3 cellular contexts compared by ENCODE assay signal in the genomic region with DNA sequence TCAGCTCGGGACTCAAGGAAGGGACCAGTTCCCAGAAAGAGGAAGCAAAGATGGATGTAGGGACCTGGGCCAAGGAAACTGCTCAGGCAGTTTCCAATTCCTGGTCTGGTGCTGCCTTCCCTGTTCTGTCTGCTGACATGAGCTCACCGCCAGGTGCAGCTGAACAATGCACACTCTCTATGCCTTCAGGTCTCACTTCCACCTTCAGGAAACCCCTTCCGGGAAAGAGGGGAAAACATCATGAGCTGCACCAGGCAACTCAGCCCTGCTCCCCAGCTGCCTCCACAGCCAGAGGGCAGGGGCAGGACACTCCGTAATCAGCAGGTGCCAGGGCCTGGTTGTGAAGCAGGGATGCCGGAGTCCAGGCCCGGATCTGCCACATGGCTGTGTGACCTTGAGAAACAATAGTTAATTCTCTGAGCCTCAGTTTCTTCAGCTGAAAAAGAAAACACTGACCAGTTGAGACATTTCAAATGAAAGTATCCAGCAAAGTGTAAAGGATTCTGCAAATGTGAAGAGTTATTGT.
TF ChIP-seq lines count a peak whose summit lies in the region.

No MANE protein-coding gene starts in this region.

TF ChIP-seq in SK-N-SH, 30 proteins besides CTCF, POLR2A, EP300 and RAD21:
- TF ChIP-seq YY1 (IDR thresholded peaks at IDR 0.05; ENCODE audit: low read depth) = no peak
- no peak for TF ChIP-seq TAF1 (IDR thresholded peaks at IDR 0.05; ENCODE audit: borderline replicate concordance, low read depth, low read length)
- TF ChIP-seq RFX5 (IDR thresholded peaks at IDR 0.05; ENCODE audit: low read length) = no peak
TF ChIP-seq in SK-N-SH: peak in this region for 0.

TF ChIP-seq in SK-N-SH treated with all-trans-retinoic acid at 6 μM for 48 hours, 23 proteins besides CTCF, POLR2A, EP300 and RAD21:
- TF ChIP-seq ZNF8 (CRISPR knock-in tag; IDR thresholded peaks at IDR 0.05) (no peak), ISL1 (CRISPR knock-in tag; IDR thresholded peaks at IDR 0.05) (no peak), ZC3H10 (CRISPR knock-in tag; IDR thresholded peaks at IDR 0.05) (no peak), CSDC2 (CRISPR knock-in tag; IDR thresholded peaks at IDR 0.05) (no peak), BACH2 (CRISPR knock-in tag; IDR thresholded peaks at IDR 0.05; ENCODE audit: borderline replicate concordance) (no peak), RARB (CRISPR knock-in tag; IDR thresholded peaks at IDR 0.05) (no peak), ZFP3 (CRISPR knock-in tag; IDR thresholded peaks at IDR 0.05) (no peak), TOX (CRISPR knock-in tag; IDR thresholded peaks at IDR 0.05; ENCODE audit: borderline replicate concordance) (no peak), ARNTL (CRISPR knock-in tag; IDR thresholded peaks at IDR 0.05; ENCODE audit: borderline replicate concordance, low read depth) (no peak), ZNF70 (CRISPR knock-in tag; IDR thresholded peaks at IDR 0.05) (no peak)
- TF ChIP-seq, protein P1, sequence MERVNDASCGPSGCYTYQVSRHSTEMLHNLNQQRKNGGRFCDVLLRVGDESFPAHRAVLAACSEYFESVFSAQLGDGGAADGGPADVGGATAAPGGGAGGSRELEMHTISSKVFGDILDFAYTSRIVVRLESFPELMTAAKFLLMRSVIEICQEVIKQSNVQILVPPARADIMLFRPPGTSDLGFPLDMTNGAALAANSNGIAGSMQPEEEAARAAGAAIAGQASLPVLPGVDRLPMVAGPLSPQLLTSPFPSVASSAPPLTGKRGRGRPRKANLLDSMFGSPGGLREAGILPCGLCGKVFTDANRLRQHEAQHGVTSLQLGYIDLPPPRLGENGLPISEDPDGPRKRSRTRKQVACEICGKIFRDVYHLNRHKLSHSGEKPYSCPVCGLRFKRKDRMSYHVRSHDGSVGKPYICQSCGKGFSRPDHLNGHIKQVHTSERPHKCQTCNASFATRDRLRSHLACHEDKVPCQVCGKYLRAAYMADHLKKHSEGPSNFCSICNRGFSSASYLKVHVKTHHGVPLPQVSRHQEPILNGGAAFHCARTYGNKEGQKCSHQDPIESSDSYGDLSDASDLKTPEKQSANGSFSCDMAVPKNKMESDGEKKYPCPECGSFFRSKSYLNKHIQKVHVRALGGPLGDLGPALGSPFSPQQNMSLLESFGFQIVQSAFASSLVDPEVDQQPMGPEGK (CRISPR knock-in tag; IDR thresholded peaks at IDR 0.05; ENCODE audit: borderline replicate concordance) = no peak
- TF ChIP-seq, protein P2, sequence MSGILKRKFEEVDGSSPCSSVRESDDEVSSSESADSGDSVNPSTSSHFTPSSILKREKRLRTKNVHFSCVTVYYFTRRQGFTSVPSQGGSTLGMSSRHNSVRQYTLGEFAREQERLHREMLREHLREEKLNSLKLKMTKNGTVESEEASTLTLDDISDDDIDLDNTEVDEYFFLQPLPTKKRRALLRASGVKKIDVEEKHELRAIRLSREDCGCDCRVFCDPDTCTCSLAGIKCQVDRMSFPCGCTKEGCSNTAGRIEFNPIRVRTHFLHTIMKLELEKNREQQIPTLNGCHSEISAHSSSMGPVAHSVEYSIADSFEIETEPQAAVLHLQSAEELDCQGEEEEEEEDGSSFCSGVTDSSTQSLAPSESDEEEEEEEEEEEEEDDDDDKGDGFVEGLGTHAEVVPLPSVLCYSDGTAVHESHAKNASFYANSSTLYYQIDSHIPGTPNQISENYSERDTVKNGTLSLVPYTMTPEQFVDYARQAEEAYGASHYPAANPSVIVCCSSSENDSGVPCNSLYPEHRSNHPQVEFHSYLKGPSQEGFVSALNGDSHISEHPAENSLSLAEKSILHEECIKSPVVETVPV (CRISPR knock-in tag; IDR thresholded peaks at IDR 0.05) = no peak
- TF ChIP-seq, protein P3, sequence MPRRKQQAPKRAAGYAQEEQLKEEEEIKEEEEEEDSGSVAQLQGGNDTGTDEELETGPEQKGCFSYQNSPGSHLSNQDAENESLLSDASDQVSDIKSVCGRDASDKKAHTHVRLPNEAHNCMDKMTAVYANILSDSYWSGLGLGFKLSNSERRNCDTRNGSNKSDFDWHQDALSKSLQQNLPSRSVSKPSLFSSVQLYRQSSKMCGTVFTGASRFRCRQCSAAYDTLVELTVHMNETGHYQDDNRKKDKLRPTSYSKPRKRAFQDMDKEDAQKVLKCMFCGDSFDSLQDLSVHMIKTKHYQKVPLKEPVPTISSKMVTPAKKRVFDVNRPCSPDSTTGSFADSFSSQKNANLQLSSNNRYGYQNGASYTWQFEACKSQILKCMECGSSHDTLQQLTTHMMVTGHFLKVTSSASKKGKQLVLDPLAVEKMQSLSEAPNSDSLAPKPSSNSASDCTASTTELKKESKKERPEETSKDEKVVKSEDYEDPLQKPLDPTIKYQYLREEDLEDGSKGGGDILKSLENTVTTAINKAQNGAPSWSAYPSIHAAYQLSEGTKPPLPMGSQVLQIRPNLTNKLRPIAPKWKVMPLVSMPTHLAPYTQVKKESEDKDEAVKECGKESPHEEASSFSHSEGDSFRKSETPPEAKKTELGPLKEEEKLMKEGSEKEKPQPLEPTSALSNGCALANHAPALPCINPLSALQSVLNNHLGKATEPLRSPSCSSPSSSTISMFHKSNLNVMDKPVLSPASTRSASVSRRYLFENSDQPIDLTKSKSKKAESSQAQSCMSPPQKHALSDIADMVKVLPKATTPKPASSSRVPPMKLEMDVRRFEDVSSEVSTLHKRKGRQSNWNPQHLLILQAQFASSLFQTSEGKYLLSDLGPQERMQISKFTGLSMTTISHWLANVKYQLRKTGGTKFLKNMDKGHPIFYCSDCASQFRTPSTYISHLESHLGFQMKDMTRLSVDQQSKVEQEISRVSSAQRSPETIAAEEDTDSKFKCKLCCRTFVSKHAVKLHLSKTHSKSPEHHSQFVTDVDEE (CRISPR knock-in tag; IDR thresholded peaks at IDR 0.05) = no peak
- TF ChIP-seq, protein P4, sequence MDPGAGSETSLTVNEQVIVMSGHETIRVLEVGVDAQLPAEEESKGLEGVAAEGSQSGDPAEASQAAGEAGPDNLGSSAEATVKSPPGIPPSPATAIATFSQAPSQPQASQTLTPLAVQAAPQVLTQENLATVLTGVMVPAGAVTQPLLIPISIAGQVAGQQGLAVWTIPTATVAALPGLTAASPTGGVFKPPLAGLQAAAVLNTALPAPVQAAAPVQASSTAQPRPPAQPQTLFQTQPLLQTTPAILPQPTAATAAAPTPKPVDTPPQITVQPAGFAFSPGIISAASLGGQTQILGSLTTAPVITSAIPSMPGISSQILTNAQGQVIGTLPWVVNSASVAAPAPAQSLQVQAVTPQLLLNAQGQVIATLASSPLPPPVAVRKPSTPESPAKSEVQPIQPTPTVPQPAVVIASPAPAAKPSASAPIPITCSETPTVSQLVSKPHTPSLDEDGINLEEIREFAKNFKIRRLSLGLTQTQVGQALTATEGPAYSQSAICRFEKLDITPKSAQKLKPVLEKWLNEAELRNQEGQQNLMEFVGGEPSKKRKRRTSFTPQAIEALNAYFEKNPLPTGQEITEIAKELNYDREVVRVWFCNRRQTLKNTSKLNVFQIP (CRISPR knock-in tag; IDR thresholded peaks at IDR 0.05; ENCODE audit: borderline replicate concordance, low read depth) = no peak
- TF ChIP-seq, protein P5, sequence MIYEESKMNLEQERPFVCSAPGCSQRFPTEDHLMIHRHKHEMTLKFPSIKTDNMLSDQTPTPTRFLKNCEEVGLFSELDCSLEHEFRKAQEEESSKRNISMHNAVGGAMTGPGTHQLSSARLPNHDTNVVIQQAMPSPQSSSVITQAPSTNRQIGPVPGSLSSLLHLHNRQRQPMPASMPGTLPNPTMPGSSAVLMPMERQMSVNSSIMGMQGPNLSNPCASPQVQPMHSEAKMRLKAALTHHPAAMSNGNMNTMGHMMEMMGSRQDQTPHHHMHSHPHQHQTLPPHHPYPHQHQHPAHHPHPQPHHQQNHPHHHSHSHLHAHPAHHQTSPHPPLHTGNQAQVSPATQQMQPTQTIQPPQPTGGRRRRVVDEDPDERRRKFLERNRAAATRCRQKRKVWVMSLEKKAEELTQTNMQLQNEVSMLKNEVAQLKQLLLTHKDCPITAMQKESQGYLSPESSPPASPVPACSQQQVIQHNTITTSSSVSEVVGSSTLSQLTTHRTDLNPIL (CRISPR knock-in tag; IDR thresholded peaks at IDR 0.05; ENCODE audit: low read depth) = no peak

TF ChIP-seq in H1, 55 proteins besides CTCF, POLR2A, EP300 and RAD21 (continues in another document):
- TF ChIP-seq, protein P6, sequence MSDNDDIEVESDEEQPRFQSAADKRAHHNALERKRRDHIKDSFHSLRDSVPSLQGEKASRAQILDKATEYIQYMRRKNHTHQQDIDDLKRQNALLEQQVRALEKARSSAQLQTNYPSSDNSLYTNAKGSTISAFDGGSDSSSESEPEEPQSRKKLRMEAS (IDR thresholded peaks at IDR 0.05) = no peak
- no peak for TF ChIP-seq SP4 (IDR thresholded peaks at IDR 0.05; ENCODE audit: low read length)
- no peak for TF ChIP-seq RFX5 (IDR thresholded peaks at IDR 0.05; ENCODE audit: borderline replicate concordance, low read depth, low read length)
- TF ChIP-seq, protein P7, sequence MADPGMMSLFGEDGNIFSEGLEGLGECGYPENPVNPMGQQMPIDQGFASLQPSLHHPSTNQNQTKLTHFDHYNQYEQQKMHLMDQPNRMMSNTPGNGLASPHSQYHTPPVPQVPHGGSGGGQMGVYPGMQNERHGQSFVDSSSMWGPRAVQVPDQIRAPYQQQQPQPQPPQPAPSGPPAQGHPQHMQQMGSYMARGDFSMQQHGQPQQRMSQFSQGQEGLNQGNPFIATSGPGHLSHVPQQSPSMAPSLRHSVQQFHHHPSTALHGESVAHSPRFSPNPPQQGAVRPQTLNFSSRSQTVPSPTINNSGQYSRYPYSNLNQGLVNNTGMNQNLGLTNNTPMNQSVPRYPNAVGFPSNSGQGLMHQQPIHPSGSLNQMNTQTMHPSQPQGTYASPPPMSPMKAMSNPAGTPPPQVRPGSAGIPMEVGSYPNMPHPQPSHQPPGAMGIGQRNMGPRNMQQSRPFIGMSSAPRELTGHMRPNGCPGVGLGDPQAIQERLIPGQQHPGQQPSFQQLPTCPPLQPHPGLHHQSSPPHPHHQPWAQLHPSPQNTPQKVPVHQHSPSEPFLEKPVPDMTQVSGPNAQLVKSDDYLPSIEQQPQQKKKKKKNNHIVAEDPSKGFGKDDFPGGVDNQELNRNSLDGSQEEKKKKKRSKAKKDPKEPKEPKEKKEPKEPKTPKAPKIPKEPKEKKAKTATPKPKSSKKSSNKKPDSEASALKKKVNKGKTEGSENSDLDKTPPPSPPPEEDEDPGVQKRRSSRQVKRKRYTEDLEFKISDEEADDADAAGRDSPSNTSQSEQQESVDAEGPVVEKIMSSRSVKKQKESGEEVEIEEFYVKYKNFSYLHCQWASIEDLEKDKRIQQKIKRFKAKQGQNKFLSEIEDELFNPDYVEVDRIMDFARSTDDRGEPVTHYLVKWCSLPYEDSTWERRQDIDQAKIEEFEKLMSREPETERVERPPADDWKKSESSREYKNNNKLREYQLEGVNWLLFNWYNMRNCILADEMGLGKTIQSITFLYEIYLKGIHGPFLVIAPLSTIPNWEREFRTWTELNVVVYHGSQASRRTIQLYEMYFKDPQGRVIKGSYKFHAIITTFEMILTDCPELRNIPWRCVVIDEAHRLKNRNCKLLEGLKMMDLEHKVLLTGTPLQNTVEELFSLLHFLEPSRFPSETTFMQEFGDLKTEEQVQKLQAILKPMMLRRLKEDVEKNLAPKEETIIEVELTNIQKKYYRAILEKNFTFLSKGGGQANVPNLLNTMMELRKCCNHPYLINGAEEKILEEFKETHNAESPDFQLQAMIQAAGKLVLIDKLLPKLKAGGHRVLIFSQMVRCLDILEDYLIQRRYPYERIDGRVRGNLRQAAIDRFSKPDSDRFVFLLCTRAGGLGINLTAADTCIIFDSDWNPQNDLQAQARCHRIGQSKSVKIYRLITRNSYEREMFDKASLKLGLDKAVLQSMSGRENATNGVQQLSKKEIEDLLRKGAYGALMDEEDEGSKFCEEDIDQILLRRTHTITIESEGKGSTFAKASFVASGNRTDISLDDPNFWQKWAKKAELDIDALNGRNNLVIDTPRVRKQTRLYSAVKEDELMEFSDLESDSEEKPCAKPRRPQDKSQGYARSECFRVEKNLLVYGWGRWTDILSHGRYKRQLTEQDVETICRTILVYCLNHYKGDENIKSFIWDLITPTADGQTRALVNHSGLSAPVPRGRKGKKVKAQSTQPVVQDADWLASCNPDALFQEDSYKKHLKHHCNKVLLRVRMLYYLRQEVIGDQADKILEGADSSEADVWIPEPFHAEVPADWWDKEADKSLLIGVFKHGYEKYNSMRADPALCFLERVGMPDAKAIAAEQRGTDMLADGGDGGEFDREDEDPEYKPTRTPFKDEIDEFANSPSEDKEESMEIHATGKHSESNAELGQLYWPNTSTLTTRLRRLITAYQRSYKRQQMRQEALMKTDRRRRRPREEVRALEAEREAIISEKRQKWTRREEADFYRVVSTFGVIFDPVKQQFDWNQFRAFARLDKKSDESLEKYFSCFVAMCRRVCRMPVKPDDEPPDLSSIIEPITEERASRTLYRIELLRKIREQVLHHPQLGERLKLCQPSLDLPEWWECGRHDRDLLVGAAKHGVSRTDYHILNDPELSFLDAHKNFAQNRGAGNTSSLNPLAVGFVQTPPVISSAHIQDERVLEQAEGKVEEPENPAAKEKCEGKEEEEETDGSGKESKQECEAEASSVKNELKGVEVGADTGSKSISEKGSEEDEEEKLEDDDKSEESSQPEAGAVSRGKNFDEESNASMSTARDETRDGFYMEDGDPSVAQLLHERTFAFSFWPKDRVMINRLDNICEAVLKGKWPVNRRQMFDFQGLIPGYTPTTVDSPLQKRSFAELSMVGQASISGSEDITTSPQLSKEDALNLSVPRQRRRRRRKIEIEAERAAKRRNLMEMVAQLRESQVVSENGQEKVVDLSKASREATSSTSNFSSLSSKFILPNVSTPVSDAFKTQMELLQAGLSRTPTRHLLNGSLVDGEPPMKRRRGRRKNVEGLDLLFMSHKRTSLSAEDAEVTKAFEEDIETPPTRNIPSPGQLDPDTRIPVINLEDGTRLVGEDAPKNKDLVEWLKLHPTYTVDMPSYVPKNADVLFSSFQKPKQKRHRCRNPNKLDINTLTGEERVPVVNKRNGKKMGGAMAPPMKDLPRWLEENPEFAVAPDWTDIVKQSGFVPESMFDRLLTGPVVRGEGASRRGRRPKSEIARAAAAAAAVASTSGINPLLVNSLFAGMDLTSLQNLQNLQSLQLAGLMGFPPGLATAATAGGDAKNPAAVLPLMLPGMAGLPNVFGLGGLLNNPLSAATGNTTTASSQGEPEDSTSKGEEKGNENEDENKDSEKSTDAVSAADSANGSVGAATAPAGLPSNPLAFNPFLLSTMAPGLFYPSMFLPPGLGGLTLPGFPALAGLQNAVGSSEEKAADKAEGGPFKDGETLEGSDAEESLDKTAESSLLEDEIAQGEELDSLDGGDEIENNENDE (IDR thresholded peaks at IDR 0.05; ENCODE audit: insufficient replicate concordance, low read length) = no peak
- no peak for TF ChIP-seq SIRT6 (IDR thresholded peaks at IDR 0.05; ENCODE audit: low read length)
- no peak for TF ChIP-seq POU5F1 (IDR thresholded peaks at IDR 0.05; ENCODE audit: low read depth, low read length)
- no peak for TF ChIP-seq YY1 (IDR thresholded peaks at IDR 0.05; ENCODE audit: low read depth, low read length)
- TF ChIP-seq BACH1 (IDR thresholded peaks at IDR 0.05; ENCODE audit: low read length) = no peak
- no peak for TF ChIP-seq NANOG (IDR thresholded peaks at IDR 0.05; ENCODE audit: insufficient read depth, low read depth, low read length, poor library complexity, severe bottlenecking)
- no peak for TF ChIP-seq CBX5 (IDR thresholded peaks at IDR 0.05; ENCODE audit: low read depth, low read length)
- TF ChIP-seq, protein P8, sequence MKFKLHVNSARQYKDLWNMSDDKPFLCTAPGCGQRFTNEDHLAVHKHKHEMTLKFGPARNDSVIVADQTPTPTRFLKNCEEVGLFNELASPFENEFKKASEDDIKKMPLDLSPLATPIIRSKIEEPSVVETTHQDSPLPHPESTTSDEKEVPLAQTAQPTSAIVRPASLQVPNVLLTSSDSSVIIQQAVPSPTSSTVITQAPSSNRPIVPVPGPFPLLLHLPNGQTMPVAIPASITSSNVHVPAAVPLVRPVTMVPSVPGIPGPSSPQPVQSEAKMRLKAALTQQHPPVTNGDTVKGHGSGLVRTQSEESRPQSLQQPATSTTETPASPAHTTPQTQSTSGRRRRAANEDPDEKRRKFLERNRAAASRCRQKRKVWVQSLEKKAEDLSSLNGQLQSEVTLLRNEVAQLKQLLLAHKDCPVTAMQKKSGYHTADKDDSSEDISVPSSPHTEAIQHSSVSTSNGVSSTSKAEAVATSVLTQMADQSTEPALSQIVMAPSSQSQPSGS (IDR thresholded peaks at IDR 0.05; ENCODE audit: low read length) = no peak
- TF ChIP-seq RBBP5 (IDR thresholded peaks at IDR 0.05; ENCODE audit: borderline replicate concordance, low read depth, low read length) = no peak
